ENCODE assay signal across 10 cellular contexts in the genomic region with DNA sequence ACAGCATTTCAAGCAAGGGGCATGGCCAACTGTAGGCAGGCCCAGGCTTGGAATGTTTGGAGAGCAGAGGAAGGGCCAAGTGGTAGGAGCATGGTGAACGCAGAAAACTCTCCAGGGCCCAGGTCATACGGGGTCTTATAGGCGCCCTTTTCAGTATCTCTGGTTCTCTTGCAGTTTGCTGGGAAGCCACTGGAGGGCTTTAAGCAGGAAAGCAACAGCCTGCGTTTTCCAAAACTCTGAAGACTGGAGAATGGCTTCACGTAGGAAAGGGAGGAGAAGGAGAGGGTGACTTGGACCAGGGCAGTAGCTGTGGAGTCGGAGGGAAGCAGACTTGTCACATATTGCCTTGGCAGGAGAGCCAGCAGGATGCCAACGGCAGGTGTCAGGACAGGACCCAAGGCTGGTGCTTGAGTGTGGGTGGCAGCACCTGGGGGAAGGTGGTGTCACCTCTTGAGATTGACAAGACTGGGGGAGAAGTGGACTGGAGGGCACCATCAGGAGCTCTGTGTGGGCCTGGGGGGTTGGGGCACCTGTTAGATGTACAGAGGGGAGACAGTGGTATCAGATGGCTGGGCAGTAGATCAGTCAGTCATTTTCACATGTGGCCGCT. TPM values are rescaled to one million over a fixed set of nuclear protein-coding genes. Genes with fewer than 3 reads are reported as not detected.
DNase-seq lines count a peak whose midpoint lies in the region; ATAC-seq and TF ChIP-seq lines count a peak whose summit lies in the region.
"Had no signal": no experiment of that assay in that cellular context is flagged by ENCODE, and none has a peak within 500 bp of the region (broad histone marks: within the 10 kb centered on the region; RNA-seq: fewer than 3 reads in every experiment).

No MANE protein-coding gene starts in this region.

- no peaks in the 10 kb centered on the region for H3K27me3 Mint-ChIP-seq in activated CD4-positive, alpha-beta memory T cell treated with anti-CD3 and anti-CD28 coated beads for 36 hours

- peak; percentile 52; the same call in 1 of the 2 replicates for TF ChIP-seq CTCF in OCI-LY1 (IDR thresholded peaks at IDR 0.05; ENCODE audit: low read length)
- peak; percentile 55 for TF ChIP-seq CTCF in fibroblast of pulmonary artery (IDR thresholded peaks at IDR 0.05; ENCODE audit: low read length, missing control alignments)
- peak; percentile 18 to 57 (median 40) for TF ChIP-seq CTCF in sigmoid colon (IDR thresholded peaks at IDR 0.05)

- H3K27ac ChIP-seq in OCI-LY1 (ENCODE audit: low read depth, low read length, poor library complexity, severe bottlenecking): no peak overlapping the region
- no peak overlapping the region for H3K27ac ChIP-seq in sigmoid colon
- H3K27ac ChIP-seq: colonic mucosa had no signal

- no peaks in the 10 kb centered on the region for H3F3A ChIP-seq in OCI-LY1 (ENCODE audit: insufficient read depth, low read length)

- H3K4me3 Mint-ChIP-seq in activated CD4-positive, alpha-beta memory T cell treated with anti-CD3 and anti-CD28 coated beads for 36 hours: no peak overlapping the region

- H3K9me3 ChIP-seq in OCI-LY1 (ENCODE audit: low read length) (no peaks in the 10 kb centered on the region), sigmoid colon (no peaks in the 10 kb centered on the region)
- H3K9me3 ChIP-seq: colonic mucosa had no signal

- TF ChIP-seq EP300 in sigmoid colon (IDR thresholded peaks at IDR 0.05): no peak

- peaks cover 52% of the 10 kb centered on the region for H3K4me1 Mint-ChIP-seq in activated CD4-positive, alpha-beta memory T cell treated with anti-CD3 and anti-CD28 coated beads for 36 hours (ENCODE audit: low read depth)

- no peak for TF ChIP-seq POLR2A in sigmoid colon (IDR thresholded peaks at IDR 0.05)

- no peak overlapping the region for H3K27ac Mint-ChIP-seq in activated CD4-positive, alpha-beta memory T cell treated with anti-CD3 and anti-CD28 coated beads for 36 hours

- H3K4me1 ChIP-seq in OCI-LY1 (ENCODE audit: insufficient read depth, low read length, severe bottlenecking): peaks cover 4% of the 10 kb centered on the region
- no peaks in the 10 kb centered on the region for H3K4me1 ChIP-seq in sigmoid colon
- H3K4me1 ChIP-seq: colonic mucosa had no signal

- no peak overlapping the region for H3K4me2 ChIP-seq in OCI-LY1 (ENCODE audit: low read length)

- no peaks in the 10 kb centered on the region for H3K36me3 ChIP-seq in OCI-LY1 (ENCODE audit: insufficient read depth, low read length)
- H3K36me3 ChIP-seq in sigmoid colon: no peaks in the 10 kb centered on the region
- H3K36me3 ChIP-seq: colonic mucosa had no signal

- H4K20me1 ChIP-seq in OCI-LY1 (ENCODE audit: insufficient read depth, low read length): no peaks in the 10 kb centered on the region

- POLR2A ChIA-PET in activated CD4-positive, alpha-beta memory T cell treated with anti-CD3 and anti-CD28 coated beads for 36 hours (lab: Charles Lee): no interaction called here

- CTCF ChIA-PET in activated CD4-positive, alpha-beta memory T cell treated with anti-CD3 and anti-CD28 coated beads for 36 hours (lab: Charles Lee): interaction anchor here (1.0 to 2.8 kb wide), 3 partner anchors 8 to 10 kb away, joined by 4 to 13 read pairs (median 5); no protein-coding TSS in a partner anchor

- no peak for ATAC-seq in GM18867 (IDR thresholded peaks at IDR 0.05; ENCODE audit: unreplicated experiment)

- no peak overlapping the region for H2AFZ ChIP-seq in OCI-LY1 (ENCODE audit: low read length)

- no peaks in the 10 kb centered on the region for H3K79me2 ChIP-seq in OCI-LY1 (ENCODE audit: insufficient read depth, low read length)

- no peaks in the 10 kb centered on the region for H3K9me2 ChIP-seq in OCI-LY1 (ENCODE audit: low read depth, low read length)

- intact Hi-C loops in sigmoid colon (cut with DNase I): no loop called here
- intact Hi-C loops in activated CD4-positive, alpha-beta memory T cell treated with anti-CD3 and anti-CD28 coated beads for 36 hours (cut with micrococcal nuclease): no loop called here

- WGBS in sigmoid colon, 2 donors: 21 to 36% methylated on average over 8 of the region's 8 CpGs

- DNase-seq in NCI-H1436 (lab: John Stamatoyannopoulos, UW) (peak; percentile 6), NCI-H1436 treated with DMSO at 0.1 percent for 48 hours (lab: John Stamatoyannopoulos, UW) (no peak), fibroblast of pulmonary artery (ENCODE audit: low read depth) (peak; percentile 38), sigmoid colon (no peak), NK-92 (lab: John Stamatoyannopoulos, UW; ENCODE audit: unreplicated experiment) (no peak)
- DNase-seq in activated CD4-positive, alpha-beta memory T cell treated with anti-CD3 and anti-CD28 coated beads for 36 hours: no peak
- DNase-seq: colonic mucosa had no signal

- H3K9ac ChIP-seq in OCI-LY1 (ENCODE audit: low read length): no peak overlapping the region

- no peaks in the 10 kb centered on the region for H3K9me3 Mint-ChIP-seq in activated CD4-positive, alpha-beta memory T cell treated with anti-CD3 and anti-CD28 coated beads for 36 hours

- H3K4me3 ChIP-seq in OCI-LY1 (ENCODE audit: low read depth, low read length, poor library complexity, severe bottlenecking) (no peak overlapping the region), fibroblast of pulmonary artery (replicated peaks; ENCODE audit: low read depth, low read length) (no peak overlapping the region), sigmoid colon (no peak overlapping the region)
- H3K4me3 ChIP-seq: colonic mucosa had no signal

- H3K27me3 ChIP-seq in OCI-LY1 (ENCODE audit: insufficient read depth, low read length) (no peaks in the 10 kb centered on the region), sigmoid colon (peaks cover 0 to 2% (median 0%) of the 10 kb centered on the region in 3 donors)
- H3K27me3 ChIP-seq: colonic mucosa had no signal

- H3K36me3 Mint-ChIP-seq in activated CD4-positive, alpha-beta memory T cell treated with anti-CD3 and anti-CD28 coated beads for 36 hours: no peaks in the 10 kb centered on the region

RNA-seq across cellular contexts. Expression of a gene that starts 21.9 kb away (rescaled TPM):
- under 1 TPM in 1 of 4 donors, not detected in 3; under 0.01 TPM for total RNA-seq in sigmoid colon
- polyA plus RNA-seq in sigmoid colon: under 1 TPM in 1 of 3 donors, not detected in 2; 0.31 TPM
- under 1 TPM; 0.15 to 0.21 TPM for total RNA-seq in activated CD4-positive, alpha-beta memory T cell treated with anti-CD3 and anti-CD28 coated beads for 36 hours
- total RNA-seq: colonic mucosa had no signal

RNA-seq across cellular contexts. Expression of a gene that starts 22.6 kb away (rescaled TPM):
- total RNA-seq in sigmoid colon: not detected
- polyA plus RNA-seq in sigmoid colon: not detected
- total RNA-seq in activated CD4-positive, alpha-beta memory T cell treated with anti-CD3 and anti-CD28 coated beads for 36 hours: not detected
- total RNA-seq: CD8-positive, alpha-beta memory T cell; colonic mucosa had no signal
- polyA plus RNA-seq: CD8-positive, alpha-beta memory T cell had no signal

RNA-seq across cellular contexts. Expression of a gene that starts 56.9 kb away (rescaled TPM):
- total RNA-seq in sigmoid colon: 1,000 to 10,000 TPM; 2,494 to 9,435 (median 5,341) TPM
- 100 to 1,000 TPM in 1 of 3 donors, 10 to 100 TPM in 2; 27.0 to 442 (median 42.0) TPM for polyA plus RNA-seq in sigmoid colon
- 1,000 to 10,000 TPM; 1,023 to 1,032 TPM for total RNA-seq in activated CD4-positive, alpha-beta memory T cell treated with anti-CD3 and anti-CD28 coated beads for 36 hours

Comparison
In these comparisons a context has a peak if more than half of its experiments do, and no peak if none do; other contexts are left out.
1. DNase-seq: peak in NCI-H1436 (single experiment) and fibroblast of pulmonary artery (single experiment); none in NCI-H1436 treated with DMSO at 0.1 percent for 48 hours (single experiment), sigmoid colon (single experiment), NK-92 (single experiment) and activated CD4-positive, alpha-beta memory T cell treated with anti-CD3 and anti-CD28 coated beads for 36 hours (single experiment).
2. Peak in every context shown above with its lines, with median percentiles within 50 percentile points of each other: CTCF ChIP-seq.